In the genomic region with DNA sequence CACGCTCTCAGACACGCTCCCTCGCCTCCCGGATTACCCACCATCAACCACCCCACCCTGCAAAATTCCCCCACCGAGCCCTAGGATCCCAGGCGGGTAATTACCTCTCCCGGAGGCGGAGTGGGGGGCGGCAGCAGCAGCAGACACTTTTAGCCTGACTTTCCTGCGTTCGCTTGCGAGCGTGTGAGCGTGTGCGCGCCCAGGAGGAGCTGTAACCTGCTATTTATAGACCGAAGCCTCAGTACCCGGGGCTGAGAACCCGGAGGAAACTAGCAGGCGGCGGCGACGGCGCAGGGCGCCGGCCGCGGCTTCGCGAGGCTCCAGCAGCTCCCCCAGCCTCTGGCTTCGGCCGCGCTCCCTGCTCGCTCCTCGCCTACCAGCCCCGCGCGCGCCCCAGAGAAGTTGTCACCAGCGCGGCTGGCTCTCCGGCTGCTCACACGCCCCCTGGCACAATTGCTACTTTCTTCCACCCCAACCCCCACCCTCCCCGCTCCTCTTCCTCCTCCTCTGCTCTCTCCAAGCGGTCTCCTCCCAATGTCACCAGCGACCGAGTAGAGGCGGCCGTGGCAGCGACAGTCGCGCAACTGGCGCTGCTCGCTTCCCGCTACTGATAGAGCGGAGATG, we compare ENCODE assay signal across 1 cellular context.
TF ChIP-seq lines count a peak whose summit lies in the region.

TSS of gene INPP4B (minus strand) at position 197 of the 624 bp plus-strand sequence.

TF ChIP-seq in H1, 55 proteins besides CTCF, POLR2A, EP300 and RAD21:
- TF ChIP-seq GTF2F1 (IDR thresholded peaks at IDR 0.05; ENCODE audit: borderline replicate concordance, low read depth, low read length) = no peak
- no peak for TF ChIP-seq KDM1A (IDR thresholded peaks at IDR 0.05; ENCODE audit: borderline replicate concordance, low read length)
- TF ChIP-seq NANOG (IDR thresholded peaks at IDR 0.05; ENCODE audit: insufficient read depth, low read depth, low read length, poor library complexity, severe bottlenecking) = no peak
- TF ChIP-seq SRF (IDR thresholded peaks at IDR 0.05; ENCODE audit: low read depth, low read length) = no peak
- TF ChIP-seq KDM5A (IDR thresholded peaks at IDR 0.05; ENCODE audit: low read length) = no peak
- peak; percentile 34 for TF ChIP-seq KDM4A (IDR thresholded peaks at IDR 0.05; ENCODE audit: low read depth, low read length, severe bottlenecking)
- no peak for TF ChIP-seq TAF1 (IDR thresholded peaks at IDR 0.05; ENCODE audit: low read depth, low read length)
- TF ChIP-seq, protein P1, sequence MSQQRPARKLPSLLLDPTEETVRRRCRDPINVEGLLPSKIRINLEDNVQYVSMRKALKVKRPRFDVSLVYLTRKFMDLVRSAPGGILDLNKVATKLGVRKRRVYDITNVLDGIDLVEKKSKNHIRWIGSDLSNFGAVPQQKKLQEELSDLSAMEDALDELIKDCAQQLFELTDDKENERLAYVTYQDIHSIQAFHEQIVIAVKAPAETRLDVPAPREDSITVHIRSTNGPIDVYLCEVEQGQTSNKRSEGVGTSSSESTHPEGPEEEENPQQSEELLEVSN (IDR thresholded peaks at IDR 0.05) = 0 out of 2 replicates have a peak, but pooled peaks have one; percentile 15
- TF ChIP-seq, protein P2, sequence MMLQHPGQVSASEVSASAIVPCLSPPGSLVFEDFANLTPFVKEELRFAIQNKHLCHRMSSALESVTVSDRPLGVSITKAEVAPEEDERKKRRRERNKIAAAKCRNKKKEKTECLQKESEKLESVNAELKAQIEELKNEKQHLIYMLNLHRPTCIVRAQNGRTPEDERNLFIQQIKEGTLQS (IDR thresholded peaks at IDR 0.05; ENCODE audit: insufficient read depth, low read depth, low read length) = no peak
- no peak for TF ChIP-seq BRCA1 (IDR thresholded peaks at IDR 0.05; ENCODE audit: low read depth, low read length)
- TF ChIP-seq CEBPB (IDR thresholded peaks at IDR 0.05; ENCODE audit: low read depth, low read length) = no peak
- no peak for TF ChIP-seq FOSL1 (IDR thresholded peaks at IDR 0.05; ENCODE audit: insufficient read depth, low read depth, low read length)
- TF ChIP-seq TAF7 (optimal IDR thresholded peaks at IDR 0.05; ENCODE audit: borderline replicate concordance, low read depth, low read length) = no peak
- no peak for TF ChIP-seq ZNF274 (IDR thresholded peaks at IDR 0.05; ENCODE audit: borderline replicate concordance, extremely low read depth, low read length)
- no peak for TF ChIP-seq SP4 (IDR thresholded peaks at IDR 0.05; ENCODE audit: low read length)
- TF ChIP-seq, protein P3, sequence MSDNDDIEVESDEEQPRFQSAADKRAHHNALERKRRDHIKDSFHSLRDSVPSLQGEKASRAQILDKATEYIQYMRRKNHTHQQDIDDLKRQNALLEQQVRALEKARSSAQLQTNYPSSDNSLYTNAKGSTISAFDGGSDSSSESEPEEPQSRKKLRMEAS (IDR thresholded peaks at IDR 0.05) = peak; percentile 16; the same call in 1 of the 2 replicates
- TF ChIP-seq SIRT6 (IDR thresholded peaks at IDR 0.05; ENCODE audit: low read length) = no peak
- TF ChIP-seq GABPA (IDR thresholded peaks at IDR 0.05; ENCODE audit: borderline replicate concordance, insufficient read depth, low read length) = no peak
- peak; percentile 9 for TF ChIP-seq ASH2L (IDR thresholded peaks at IDR 0.05; ENCODE audit: low read length)
- TF ChIP-seq, protein P4, sequence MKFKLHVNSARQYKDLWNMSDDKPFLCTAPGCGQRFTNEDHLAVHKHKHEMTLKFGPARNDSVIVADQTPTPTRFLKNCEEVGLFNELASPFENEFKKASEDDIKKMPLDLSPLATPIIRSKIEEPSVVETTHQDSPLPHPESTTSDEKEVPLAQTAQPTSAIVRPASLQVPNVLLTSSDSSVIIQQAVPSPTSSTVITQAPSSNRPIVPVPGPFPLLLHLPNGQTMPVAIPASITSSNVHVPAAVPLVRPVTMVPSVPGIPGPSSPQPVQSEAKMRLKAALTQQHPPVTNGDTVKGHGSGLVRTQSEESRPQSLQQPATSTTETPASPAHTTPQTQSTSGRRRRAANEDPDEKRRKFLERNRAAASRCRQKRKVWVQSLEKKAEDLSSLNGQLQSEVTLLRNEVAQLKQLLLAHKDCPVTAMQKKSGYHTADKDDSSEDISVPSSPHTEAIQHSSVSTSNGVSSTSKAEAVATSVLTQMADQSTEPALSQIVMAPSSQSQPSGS (IDR thresholded peaks at IDR 0.05; ENCODE audit: low read length) = no peak
- no peak for TF ChIP-seq TCF12 (IDR thresholded peaks at IDR 0.05; ENCODE audit: low read depth, low read length)
- TF ChIP-seq EZH2 (IDR thresholded peaks at IDR 0.05; ENCODE audit: low read depth, low read length, severe bottlenecking) = peak; percentile 60
- TF ChIP-seq JUN (IDR thresholded peaks at IDR 0.05; ENCODE audit: low read depth, low read length) = no peak
- no peak for TF ChIP-seq HDAC2 (IDR thresholded peaks at IDR 0.05; ENCODE audit: borderline replicate concordance in 1 of 2, low read depth in 2 of 2, low read length in 2 of 2)
- TF ChIP-seq, protein P5, sequence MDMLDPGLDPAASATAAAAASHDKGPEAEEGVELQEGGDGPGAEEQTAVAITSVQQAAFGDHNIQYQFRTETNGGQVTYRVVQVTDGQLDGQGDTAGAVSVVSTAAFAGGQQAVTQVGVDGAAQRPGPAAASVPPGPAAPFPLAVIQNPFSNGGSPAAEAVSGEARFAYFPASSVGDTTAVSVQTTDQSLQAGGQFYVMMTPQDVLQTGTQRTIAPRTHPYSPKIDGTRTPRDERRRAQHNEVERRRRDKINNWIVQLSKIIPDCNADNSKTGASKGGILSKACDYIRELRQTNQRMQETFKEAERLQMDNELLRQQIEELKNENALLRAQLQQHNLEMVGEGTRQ (IDR thresholded peaks at IDR 0.05; ENCODE audit: low read length) = no peak
- TF ChIP-seq BACH1 (IDR thresholded peaks at IDR 0.05; ENCODE audit: low read length) = no peak
- TF ChIP-seq CHD2 (IDR thresholded peaks at IDR 0.05; ENCODE audit: low read length) = no peak
- TF ChIP-seq EGR1 (IDR thresholded peaks at IDR 0.05; ENCODE audit: borderline replicate concordance, low read depth, low read length) = no peak
- no peak for TF ChIP-seq NRF1 (IDR thresholded peaks at IDR 0.05; ENCODE audit: low read depth, low read length)
- TF ChIP-seq TBP (IDR thresholded peaks at IDR 0.05; ENCODE audit: low read depth, low read length) = 0 out of 2 replicates have a peak, but pooled peaks have one; percentile 40
- no peak for TF ChIP-seq SAP30 (IDR thresholded peaks at IDR 0.05; ENCODE audit: insufficient read depth, insufficient replicate concordance, low read length)
